In the genomic region with DNA sequence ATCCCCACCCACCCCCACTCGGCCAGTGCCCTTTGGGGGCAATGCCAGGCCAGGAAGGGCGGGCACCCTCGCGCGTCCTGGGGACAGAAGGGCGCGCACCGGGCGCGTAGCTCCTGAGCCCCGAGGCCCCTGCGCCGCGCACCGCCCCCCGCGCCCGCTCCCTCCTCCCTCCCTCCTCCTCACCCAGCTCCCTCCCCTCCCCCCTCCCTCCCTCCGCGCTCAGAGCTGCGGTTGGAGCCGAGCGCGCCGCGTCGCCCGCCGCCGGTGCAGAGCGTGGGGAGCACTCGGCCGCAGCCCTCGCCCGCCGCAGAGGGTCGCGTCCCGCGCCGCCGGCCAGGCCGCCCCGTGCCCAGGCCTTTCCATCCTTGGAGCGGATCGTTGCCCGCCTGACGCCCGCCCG, we compare ENCODE assay signal across 18 cellular contexts. TPM values are rescaled to one million over a fixed set of nuclear protein-coding genes. Genes with fewer than 3 reads are reported as not detected.
DNase-seq lines count a peak whose midpoint lies in the region; ATAC-seq, FAIRE-seq and TF ChIP-seq lines count a peak whose summit lies in the region.
"Had no signal": no experiment of that assay in that cellular context is flagged by ENCODE, and none has a peak within 500 bp of the region (broad histone marks: within the 10 kb centered on the region; RNA-seq: fewer than 3 reads in every experiment).

A gene (plus strand): TSS at position 222 of the 400 bp plus-strand sequence. CDS start 18,606 bp downstream, outside the sequence.

- H3K4me2 ChIP-seq in astrocyte (ENCODE audit: low read length) (no peak within 1 kb of the TSS), mesenchymal stem cell (ENCODE audit: low read length, poor library complexity, severe bottlenecking) (peak within 1 kb of the TSS; percentile 16)

- H3K18ac ChIP-seq in mesenchymal stem cell (ENCODE audit: low read depth in 1 of 2, low read length in 2 of 2), result no peak within 1 kb of the TSS

- in situ Hi-C loops in transverse colon (cut with MboI; ENCODE audit: low pct_ligation_motif_present in 1 of 4, low pct_unique_long_range_greater_than_20kb in 1 of 4, low sequenced_read_pairs in 3 of 4), result loop anchor here in 1 of 4 donors (25.0 kb wide), 1 partner anchor 555 kb away; no protein-coding TSS in a partner anchor

- H3K9ac ChIP-seq in ES-I3 (ENCODE audit: low read depth, low read length), result peak within 1 kb of the TSS; percentile 43; the same call in 1 of the 2 replicates
- no peak within 1 kb of the TSS for H3K9ac ChIP-seq in astrocyte (ENCODE audit: low read length)
- H3K9ac ChIP-seq in mesenchymal stem cell (ENCODE audit: low read length), result no peak within 1 kb of the TSS

- no peak within 1 kb of the TSS for H2AK5ac ChIP-seq in mesenchymal stem cell (ENCODE audit: low read length, severe bottlenecking)

- H3K4ac ChIP-seq in mesenchymal stem cell (ENCODE audit: low read depth in 1 of 2, low read length in 2 of 2), result no peak within 1 kb of the TSS

- no peaks in the 10 kb centered on the region for H3K9me3 ChIP-seq in ES-I3 (ENCODE audit: control insufficient read depth, insufficient read depth, low read length)
- H3K9me3 ChIP-seq in astrocyte (ENCODE audit: insufficient read depth, low read depth, low read length), result no peaks in the 10 kb centered on the region
- H3K9me3 ChIP-seq in mesenchymal stem cell (ENCODE audit: control insufficient read depth, low read length), result no peaks in the 10 kb centered on the region
- H3K9me3 ChIP-seq in transverse colon, result no peaks in the 10 kb centered on the region

- H3K79me2 ChIP-seq in astrocyte (ENCODE audit: insufficient read depth, low read length), result no peaks in the 10 kb centered on the region

- H3K27me3 ChIP-seq in astrocyte (ENCODE audit: insufficient read depth, low read length) (peaks cover 14% of the 10 kb centered on the region), mesenchymal stem cell (ENCODE audit: control insufficient read depth in 1 of 2, insufficient read depth in 1 of 2, low read length in 2 of 2) (peaks cover 43 to 75% of the 10 kb centered on the region in 2 experiments), transverse colon (peaks cover 38% of the 10 kb centered on the region)

- H3K4me3 Mint-ChIP-seq in astrocyte (ENCODE audit: unreplicated experiment), result peak within 1 kb of the TSS; percentile 67
- H3K4me3 Mint-ChIP-seq: CD4-positive, alpha-beta T cell had no signal

- peaks cover 5% of the 10 kb centered on the region for H3K4me1 Mint-ChIP-seq in astrocyte (ENCODE audit: low read depth, unreplicated experiment)

- H3K79me1 ChIP-seq in mesenchymal stem cell (replicated peaks; ENCODE audit: low read length, poor library complexity, severe bottlenecking), result no peaks in the 10 kb centered on the region

- no peaks in the 10 kb centered on the region for H3K36me3 Mint-ChIP-seq in astrocyte (ENCODE audit: low read depth, unreplicated experiment)

- H3K9me3 Mint-ChIP-seq in astrocyte (ENCODE audit: unreplicated experiment), result no peaks in the 10 kb centered on the region
- H3K9me3 Mint-ChIP-seq: CD4-positive, alpha-beta T cell had no signal

- no peak within 1 kb of the TSS for H3K14ac ChIP-seq in mesenchymal stem cell (ENCODE audit: low read length in 2 of 2)

- H4K20me1 ChIP-seq in astrocyte (ENCODE audit: insufficient read depth, low read length), result peaks cover 14% of the 10 kb centered on the region

- no peak within 1 kb of the TSS for H2BK15ac ChIP-seq in mesenchymal stem cell (ENCODE audit: low read depth, poor library complexity, severe bottlenecking)

- H3K23ac ChIP-seq in mesenchymal stem cell (ENCODE audit: low read length in 2 of 2), result no peak within 1 kb of the TSS

- no peak within 1 kb of the TSS for H2BK12ac ChIP-seq in mesenchymal stem cell (ENCODE audit: low read length in 2 of 2)

- no peak within 1 kb of the TSS for H2AFZ ChIP-seq in astrocyte (ENCODE audit: low read depth, low read length)
- H2AFZ ChIP-seq in mesenchymal stem cell (ENCODE audit: low read depth, low read length), result no peak within 1 kb of the TSS

- no peak within 1 kb of the TSS for H4K8ac ChIP-seq in mesenchymal stem cell (ENCODE audit: low read length)

- H3K4me3 ChIP-seq in astrocyte (ENCODE audit: insufficient read depth, low read depth, low read length) (no peak within 1 kb of the TSS), mesenchymal stem cell (ENCODE audit: insufficient read depth in 1 of 2, low read depth in 1 of 2, low read length in 2 of 2) (no peak within 1 kb of the TSS), transverse colon (no peak within 1 kb of the TSS)

- TF ChIP-seq POLR2A in transverse colon (IDR thresholded peaks at IDR 0.05), result no peak

- H3K27ac ChIP-seq in astrocyte (ENCODE audit: low read depth, low read length) (no peak within 1 kb of the TSS), mesenchymal stem cell (ENCODE audit: low read length, poor library complexity, severe bottlenecking) (no peak within 1 kb of the TSS), transverse colon (no peak within 1 kb of the TSS)

- ATAC-seq in GM21576 (IDR thresholded peaks at IDR 0.05; ENCODE audit: unreplicated experiment), result no peak

- peaks cover 14% of the 10 kb centered on the region for H3K27me3 Mint-ChIP-seq in astrocyte (ENCODE audit: low read depth, unreplicated experiment)

- H3K4me1 ChIP-seq in ES-I3 (ENCODE audit: insufficient read depth, low read length), result peaks cover 1% of the 10 kb centered on the region; the same call in 1 of the 2 replicates
- H3K4me1 ChIP-seq in astrocyte (ENCODE audit: insufficient read depth, low read length), result peaks cover 14% of the 10 kb centered on the region
- peaks cover 11% of the 10 kb centered on the region for H3K4me1 ChIP-seq in mesenchymal stem cell (ENCODE audit: control insufficient read depth, insufficient read depth, low read depth, low read length)
- H3K4me1 ChIP-seq in transverse colon, result no peaks in the 10 kb centered on the region

- H2BK5ac ChIP-seq in mesenchymal stem cell (ENCODE audit: low read depth, low read length, poor library complexity, severe bottlenecking), result no peak within 1 kb of the TSS

- H3K36me3 ChIP-seq in ES-I3 (ENCODE audit: insufficient read depth, low read length), result no peaks in the 10 kb centered on the region
- no peaks in the 10 kb centered on the region for H3K36me3 ChIP-seq in astrocyte (ENCODE audit: insufficient read depth, low read length)
- H3K36me3 ChIP-seq in mesenchymal stem cell (ENCODE audit: control insufficient read depth in 1 of 2, insufficient read depth in 2 of 2, low read depth in 1 of 2, low read length in 2 of 2), result no peaks in the 10 kb centered on the region
- H3K36me3 ChIP-seq in transverse colon, result no peaks in the 10 kb centered on the region

- TF ChIP-seq EP300 in transverse colon (IDR thresholded peaks at IDR 0.05; ENCODE audit: low read depth), result no peak

- no peak within 1 kb of the TSS for H3K27ac Mint-ChIP-seq in astrocyte (ENCODE audit: unreplicated experiment)
- H3K27ac Mint-ChIP-seq: CD4-positive, alpha-beta T cell had no signal

- TF ChIP-seq CTCF in astrocyte (IDR thresholded peaks at IDR 0.05; ENCODE audit: insufficient read depth, low read depth, low read length), result no peak
- no peak for TF ChIP-seq CTCF in transverse colon (IDR thresholded peaks at IDR 0.05)

- no peak within 1 kb of the TSS for H2BK120ac ChIP-seq in mesenchymal stem cell (ENCODE audit: low read depth, low read length)

- DNase-seq in NCI-H1417 (lab: John Stamatoyannopoulos, UW), result peak in 2 of 3 experiments; percentile 63
- no peak for DNase-seq in NCI-H1417 treated with DMSO at 0.1 percent for 48 hours (lab: John Stamatoyannopoulos, UW)
- DNase-seq in astrocyte (ENCODE audit: low read depth), result no peak
- DNase-seq in mesenchymal stem cell, result no peak
- no peak for DNase-seq in NOMO-1 treated with dmso at 0.1 percent for 144 hours (lab: John Stamatoyannopoulos, UW; ENCODE audit: unreplicated experiment)
- DNase-seq in transverse colon, result no peak
- DNase-seq: activated T-cell treated with anti-CD3 and anti-CD28 coated beads, Interleukin-2, amount 50 U/mL, for 48 hours; CD4-positive, alpha-beta T cell; NCI-H2081; SHP77 treated with DMSO at 0.1 percent for 48 hours; stimulated activated CD4-positive, alpha-beta T cell treated with anti-CD3 and anti-CD28 coated beads, Interleukin-2, amount 100 ng/mL, for 48 hours had no signal

- intact Hi-C loops in transverse colon (cut with DNase I; ENCODE audit: low total_unique reads), result no loop called here

- 0% methylated on average over 6 of the region's 50 CpGs for WGBS in mesenchymal stem cell
- WGBS in transverse colon (ENCODE audit: low coverage in 1 of 2), 2 donors, result 68% methylated on average over 21 of the region's 50 CpGs; no CpG with 5 or more reads in 1 of the 2 donors

- no peak within 1 kb of the TSS for H4K91ac ChIP-seq in mesenchymal stem cell (ENCODE audit: low read length)

- FAIRE-seq in astrocyte (lab: Jason Lieb, UNC), result no peak
- FAIRE-seq: A204.1, frontal cortex had no signal

RNA-seq across cellular contexts. Expression of the gene that starts here (rescaled TPM):
- total RNA-seq in astrocyte (0.46 and 0.52 TPM in 2 replicates), transverse colon (not detected)
- polyA plus RNA-seq in mesenchymal stem cell (2013, experiment 1 of 2), result 0.06 TPM
- polyA plus RNA-seq in mesenchymal stem cell (2013, experiment 2 of 2), result not detected
- total RNA-seq: CD4-positive, alpha-beta T cell; HT-29; mesenteric fat pad; omental fat pad had no signal

Comparison
In these comparisons a context has a peak if more than half of its experiments do, and no peak if none do; other contexts are left out.
1. DNase-seq: peak in NCI-H1417 (2 of 3); none in NCI-H1417 treated with DMSO at 0.1 percent for 48 hours (single experiment), astrocyte (single experiment), mesenchymal stem cell (single experiment), NOMO-1 treated with dmso at 0.1 percent for 144 hours (single experiment) and transverse colon (single experiment).